In genomic region chr4:103098746-103099421, GRCh38 we compare ENCODE assay signal across 8 cellular contexts. TPM values are rescaled to one million over a fixed set of nuclear protein-coding genes. Genes with fewer than 3 reads are reported as not detected.
DNase-seq lines count a peak whose midpoint lies in the region; ATAC-seq and TF ChIP-seq lines count a peak whose summit lies in the region.

No MANE protein-coding gene starts in this region.

- H3K36me3 Mint-ChIP-seq in WTC11: no peaks in the 10 kb centered on the region

- H3K79me2 ChIP-seq in DOHH2 (ENCODE audit: control insufficient read depth, low read length): peaks cover 10% of the 10 kb centered on the region

- H3K4me2 ChIP-seq in DOHH2 (ENCODE audit: low read length): peak overlapping the region; percentile 85

- H3K9me3 Mint-ChIP-seq in WTC11: no peaks in the 10 kb centered on the region

- ATAC-seq in WTC11: no peak
- no peak for ATAC-seq in HG03460 (IDR thresholded peaks at IDR 0.05; ENCODE audit: unreplicated experiment)

- TF ChIP-seq POLR2A in prostate gland (IDR thresholded peaks at IDR 0.05): no peak

- H3K4me3 ChIP-seq in DOHH2 (ENCODE audit: low read length): peak overlapping the region; percentile 78
- peak overlapping the region; percentile 68 for H3K4me3 ChIP-seq in cardiac muscle cell
- peak overlapping the region; percentile 32 to 33 for H3K4me3 ChIP-seq in prostate gland

- H3K4me1 ChIP-seq in DOHH2 (ENCODE audit: control insufficient read depth, low read length) (peaks cover 15% of the 10 kb centered on the region), cardiac muscle cell (ENCODE audit: low read depth) (no peaks in the 10 kb centered on the region), prostate gland (replicated peaks) (no peaks in the 10 kb centered on the region)

- no peaks in the 10 kb centered on the region for H3K9me3 ChIP-seq in DOHH2 (ENCODE audit: control insufficient read depth, insufficient read depth, low read length)
- no peaks in the 10 kb centered on the region for H3K9me3 ChIP-seq in cardiac muscle cell (ENCODE audit: low read depth)
- H3K9me3 ChIP-seq in prostate gland: no peaks in the 10 kb centered on the region

- no peaks in the 10 kb centered on the region for H4K20me1 ChIP-seq in DOHH2 (ENCODE audit: control insufficient read depth, insufficient read depth, low read depth, low read length)

- H3K9me2 ChIP-seq in DOHH2 (replicated peaks; ENCODE audit: control insufficient read depth, low read length): no peaks in the 10 kb centered on the region

- no peaks in the 10 kb centered on the region for H3K27me3 Mint-ChIP-seq in WTC11 (ENCODE audit: low read depth)

- H3K27me3 ChIP-seq in DOHH2 (ENCODE audit: control insufficient read depth, low read length) (no peaks in the 10 kb centered on the region), cardiac muscle cell (no peaks in the 10 kb centered on the region), prostate gland (replicated peaks; ENCODE audit: insufficient read depth) (no peaks in the 10 kb centered on the region)

- no peak for DNase-seq in WTC11 (ENCODE audit: low spot score)
- DNase-seq in cardiac muscle cell (ENCODE audit: low read depth in 1 of 2, low spot score in 1 of 2): peak; percentile 8 to 44
- DNase-seq in prostate gland (ENCODE audit: low spot score): no peak
- DNase-seq in SK-N-DZ (ENCODE audit: low spot score): no peak
- DNase-seq in 8988T: no peak
- no peak for DNase-seq in retina

- CTCF ChIA-PET in WTC11 (lab: Charles Lee): interaction anchor here (0.6 to 3.0 kb wide), 13 partner anchors 9 to 687 kb away, joined by 3 to 13 read pairs (median 3); no protein-coding TSS in a partner anchor

- intact Hi-C loops in prostate gland (cut with DNase I): loop anchor here (5.0 to 10.0 kb wide), 5 partner anchors 54 to 754 kb away; partner anchors contain the start of genes SLC39A8, SLC9B1 and UBE2D3

- POLR2A ChIA-PET in WTC11 (lab: Charles Lee): interaction anchor here (1.7 kb wide), 1 partner anchor 271 kb away, joined by 4 read pairs; the partner anchor contains the start of gene UBE2D3

- H3F3A ChIP-seq in DOHH2 (ENCODE audit: control insufficient read depth, insufficient read depth): peaks cover 6% of the 10 kb centered on the region; the same call in 1 of the 2 replicates

- H3K36me3 ChIP-seq in DOHH2 (ENCODE audit: control insufficient read depth, low read length) (no peaks in the 10 kb centered on the region), cardiac muscle cell (peaks cover 5% of the 10 kb centered on the region), prostate gland (no peaks in the 10 kb centered on the region)

- no peak overlapping the region for H3K27ac Mint-ChIP-seq in WTC11

- WGBS in prostate gland: 4% methylated on average over 4 of the region's 4 CpGs

- TF ChIP-seq CTCF in DOHH2 (IDR thresholded peaks at IDR 0.05; ENCODE audit: low read depth, low read length, poor library complexity, severe bottlenecking) (no peak), WTC11 (IDR thresholded peaks at IDR 0.05) (no peak), cardiac muscle cell (IDR thresholded peaks at IDR 0.05; ENCODE audit: low read depth, low read length) (no peak), prostate gland (IDR thresholded peaks at IDR 0.05) (no peak)

- peak overlapping the region; percentile 88 for H3K4me3 Mint-ChIP-seq in WTC11

- no peak overlapping the region for H3K27ac ChIP-seq in DOHH2 (ENCODE audit: low read depth, low read length)
- H3K27ac ChIP-seq in cardiac muscle cell: no peak overlapping the region
- peak overlapping the region; percentile 55 to 63 for H3K27ac ChIP-seq in prostate gland

- peaks cover 13% of the 10 kb centered on the region for H3K4me1 Mint-ChIP-seq in WTC11

TF ChIP-seq in WTC11, 78 proteins besides CTCF, POLR2A, EP300 and RAD21:
- TF ChIP-seq ATF6 (CRISPR knock-in tag; IDR thresholded peaks at IDR 0.05) (no peak), IRF2 (CRISPR knock-in tag; IDR thresholded peaks at IDR 0.05; ENCODE audit: borderline replicate concordance, low read depth) (no peak), ZNF121 (CRISPR knock-in tag; IDR thresholded peaks at IDR 0.05) (no peak), TEAD4 (CRISPR knock-in tag; IDR thresholded peaks at IDR 0.05) (no peak), ZNF512 (CRISPR knock-in tag; IDR thresholded peaks at IDR 0.05; ENCODE audit: borderline replicate concordance) (no peak), ZSCAN18 (CRISPR knock-in tag; IDR thresholded peaks at IDR 0.05) (no peak), ZNF281 (CRISPR knock-in tag; IDR thresholded peaks at IDR 0.05) (no peak)

RNA-seq across cellular contexts. Expression of gene BDH2, which starts 0.8 kb away (rescaled TPM):
- total RNA-seq in WTC11 (2021) (38.8 to 40.7 TPM (median 39.6 TPM) in 3 replicates), cardiac muscle cell (89.5 and 91.9 TPM in 2 replicates), prostate gland (10 to 100 TPM; 41.5 to 54.1 TPM)
- 101 and 131 TPM in 2 replicates for polyA plus RNA-seq in cardiac muscle cell
- polyA plus RNA-seq in SK-N-DZ (2014; cell fraction: cytosol; rRNA removed): 84.1 and 92.8 TPM in 2 replicates
- polyA plus RNA-seq in SK-N-DZ (2014; cell fraction: nucleus; rRNA removed): 133 and 166 TPM in 2 replicates

RNA-seq across cellular contexts. Expression of gene SLC9B2, which starts 22.3 kb away (rescaled TPM):
- total RNA-seq in WTC11 (2021) (4.6 to 6.1 TPM (median 5.0 TPM) in 3 replicates), cardiac muscle cell (15.8 and 19.1 TPM in 2 replicates), prostate gland (1 to 10 TPM; 3.9 to 8.7 TPM)
- polyA plus RNA-seq in cardiac muscle cell: 14.5 and 20.0 TPM in 2 replicates
- 22.4 and 26.4 TPM in 2 replicates for polyA plus RNA-seq in SK-N-DZ (2014; cell fraction: cytosol; rRNA removed)
- 7.9 and 11.0 TPM in 2 replicates for polyA plus RNA-seq in SK-N-DZ (2014; cell fraction: nucleus; rRNA removed)

Comparison
In these comparisons a context has a peak if more than half of its experiments do, and no peak if none do; other contexts are left out.
1. H3K27ac ChIP-seq: peak in prostate gland (2 of 2); none in DOHH2 (single experiment) and cardiac muscle cell (single experiment).
2. DNase-seq: peak in cardiac muscle cell (2 of 2); none in WTC11 (single experiment), prostate gland (single experiment), SK-N-DZ (single experiment), 8988T (single experiment) and retina (single experiment).
3. Peak in every context shown above with its lines, with median percentiles within 50 percentile points of each other: H3K4me3 ChIP-seq.